23 cellular contexts compared by ENCODE assay signal in the genomic region with DNA sequence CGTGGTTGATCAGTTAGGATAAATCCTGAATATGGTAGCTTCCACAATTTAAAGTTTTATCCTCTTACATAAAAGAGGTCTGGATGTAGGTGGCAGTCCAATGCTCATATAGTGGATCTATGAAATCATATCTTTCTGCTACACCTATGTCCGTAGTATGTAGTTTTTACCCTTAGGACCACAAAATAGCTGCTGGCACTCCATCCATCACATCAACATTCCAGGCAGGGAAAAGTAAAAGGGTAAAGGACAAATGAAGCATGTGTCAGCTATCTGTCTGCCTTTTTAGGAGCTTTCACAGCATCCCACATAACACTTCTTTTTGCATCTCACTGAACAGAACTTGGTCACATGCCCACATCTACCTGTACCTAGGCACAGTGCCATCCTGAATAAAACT.
DNase-seq lines count a peak whose midpoint lies in the region; ATAC-seq, FAIRE-seq and TF ChIP-seq lines count a peak whose summit lies in the region.
"Had no signal": no experiment of that assay in that cellular context is flagged by ENCODE, and none has a peak within 500 bp of the region (broad histone marks: within the 10 kb centered on the region; RNA-seq: fewer than 3 reads in every experiment).

No MANE protein-coding gene starts in this region.

- TF ChIP-seq CTCF in HEK293 (tag by site-specific recombination; IDR thresholded peaks at IDR 0.05) (no peak), K562 (IDR thresholded peaks at IDR 0.05 in 2 of 3, conservative IDR thresholded peaks at IDR 0.05 in 1 of 3; ENCODE audit: insufficient read depth in 2 of 3, low read depth in 1 of 3, low read length in 3 of 3) (no peak), H1 (IDR thresholded peaks at IDR 0.05; ENCODE audit: control extremely low read depth in 1 of 3, insufficient read depth in 1 of 3, low read depth in 1 of 3, low read length in 3 of 3) (no peak), nephron (IDR thresholded peaks at IDR 0.05; ENCODE audit: unreplicated experiment in 3 of 3) (no peak), gastroesophageal sphincter (IDR thresholded peaks at IDR 0.05) (no peak)

- no peaks in the 10 kb centered on the region for H3K27me3 Mint-ChIP-seq in nephron (ENCODE audit: low read depth)
- H3K27me3 Mint-ChIP-seq: CD4-positive, alpha-beta T cell had no signal

- no peak overlapping the region for H4K5ac ChIP-seq in H1 (ENCODE audit: insufficient read length, low read depth, low read length)

- no peak overlapping the region for H2BK15ac ChIP-seq in H1 (ENCODE audit: low read length)

- peaks cover 9% of the 10 kb centered on the region; the same call in 1 of the 2 replicates for H3K79me1 ChIP-seq in H1 (ENCODE audit: low read depth, low read length)

- TF ChIP-seq POLR2A in K562 (conservative IDR thresholded peaks at IDR 0.05): no peak
- no peak for TF ChIP-seq POLR2A in H1 (IDR thresholded peaks at IDR 0.05; ENCODE audit: control extremely low read depth in 1 of 2, low read depth in 2 of 2, low read length in 2 of 2)
- TF ChIP-seq POLR2A in gastroesophageal sphincter (IDR thresholded peaks at IDR 0.05): no peak

- no peak overlapping the region for H3K4ac ChIP-seq in H1 (replicated peaks; ENCODE audit: insufficient read length, low read depth, low read length)

- no peak for TF ChIP-seq EP300 in K562 (IDR thresholded peaks at IDR 0.05; ENCODE audit: low read length)
- no peak for TF ChIP-seq EP300 in H1 (IDR thresholded peaks at IDR 0.05; ENCODE audit: borderline replicate concordance in 1 of 2, low read depth in 2 of 2, low read length in 2 of 2)
- no peak for TF ChIP-seq EP300 in gastroesophageal sphincter (IDR thresholded peaks at IDR 0.05)

- no peaks in the 10 kb centered on the region for H3K79me2 ChIP-seq in K562 (ENCODE audit: control insufficient read depth, insufficient read depth, low read length)
- peaks cover 5 to 81% of the 10 kb centered on the region in 2 experiments for H3K79me2 ChIP-seq in H1 (ENCODE audit: control insufficient read depth in 1 of 2, insufficient read depth in 2 of 2, low read length in 2 of 2)

- no peak overlapping the region for H4K8ac ChIP-seq in H1 (ENCODE audit: extremely low read depth, insufficient read depth, low read length)

- H3K9me1 ChIP-seq in K562 (ENCODE audit: control insufficient read depth, insufficient read depth, low read length): no peaks in the 10 kb centered on the region

- H3K27me3 ChIP-seq in K562 (ENCODE audit: control insufficient read depth in 2 of 2, insufficient read depth in 2 of 2, low read length in 2 of 2): no peaks in the 10 kb centered on the region; a peak in 1 of 5 replicates
- no peaks in the 10 kb centered on the region for H3K27me3 ChIP-seq in H1 (replicated peaks in 1 of 4; ENCODE audit: control insufficient read depth in 3 of 4, extremely low read depth in 1 of 4, insufficient read depth in 3 of 4, low read length in 3 of 4)
- no peaks in the 10 kb centered on the region for H3K27me3 ChIP-seq in gastroesophageal sphincter
- H3K27me3 ChIP-seq: BLaER1 treated with 17β-estradiol and CSF1 and Interleukin-3, amounts not matched to agents 10 nM and 100 nM had no signal

- H3K4me1 Mint-ChIP-seq in nephron: peaks cover 33% of the 10 kb centered on the region
- H3K4me1 Mint-ChIP-seq: B cell had no signal

- H2BK120ac ChIP-seq in H1 (replicated peaks; ENCODE audit: low read depth, low read length): no peak overlapping the region

- H3K9ac ChIP-seq in K562 (ENCODE audit: insufficient read depth in 1 of 2, low read depth in 2 of 2, low read length in 2 of 2) (no peak overlapping the region), H1 (replicated peaks in 1 of 4; ENCODE audit: extremely low read depth in 1 of 4, low read depth in 3 of 4, low read length in 3 of 4) (no peak overlapping the region)
- H3K9ac ChIP-seq: BLaER1 treated with 17β-estradiol and CSF1 and Interleukin-3, amounts not matched to agents 10 nM and 100 nM had no signal

- intact Hi-C loops in K562 (cut with micrococcal nuclease): no loop called here

- no peak overlapping the region for H3K18ac ChIP-seq in H1 (ENCODE audit: extremely low read depth, low read length)

- peaks cover 29% of the 10 kb centered on the region for H3K9me3 Mint-ChIP-seq in nephron

- no peak overlapping the region for H3K23ac ChIP-seq in H1 (ENCODE audit: insufficient read length)

- CTCF ChIA-PET in HEK293 (lab: Yijun Ruan, JAX) (no interaction called here), K562 (lab: Yijun Ruan, JAX; ENCODE audit: low intra/inter-chr PET ratio) (interaction anchor here (0.5 kb wide), 1 partner anchor 233 kb away, joined by 3 read pairs; no protein-coding TSS in a partner anchor), H1 (lab: Charles Lee; ENCODE audit: partially characterized antibody) (interaction anchor here (0.7 kb wide), 1 partner anchor 108 kb away, joined by 3 read pairs; no protein-coding TSS in a partner anchor)

- TF ChIP-seq RAD21 in K562 (CRISPR knock-in tag; conservative IDR thresholded peaks at IDR 0.05 in 1 of 2, IDR thresholded peaks at IDR 0.05 in 1 of 2): no peak
- TF ChIP-seq RAD21 in H1 (IDR thresholded peaks at IDR 0.05 in 1 of 2, conservative IDR thresholded peaks at IDR 0.05 in 1 of 2; ENCODE audit: low read depth in 2 of 2, low read length in 2 of 2): no peak

- H3K27ac ChIP-seq in HEK293 (ENCODE audit: extremely low read depth, low read depth, low read length): no peak overlapping the region
- no peak overlapping the region for H3K27ac ChIP-seq in K562 (ENCODE audit: extremely low read depth, low read depth, low read length)
- no peak overlapping the region for H3K27ac ChIP-seq in H1 (ENCODE audit: low read depth, low read length)
- H3K27ac ChIP-seq in gastroesophageal sphincter: no peak overlapping the region
- H3K27ac ChIP-seq: 22Rv1; A549; BLaER1 treated with 17β-estradiol and CSF1 and Interleukin-3, amounts not matched to agents 10 nM and 100 nM; C4-2B had no signal

- H2BK20ac ChIP-seq in H1 (ENCODE audit: low read length): no peak overlapping the region

- DNase-seq in K562 (ENCODE audit: extremely low read depth in 1 of 4, low spot score in 3 of 4) (no peak), H1 (ENCODE audit: low read depth in 1 of 2, low spot score in 2 of 2) (no peak), Kasumi-1 (lab: John Stamatoyannopoulos, UW) (no peak)
- DNase-seq: AML-193; Caco-2; Calu3; CD4-positive, alpha-beta T cell; CD8-positive, alpha-beta T cell; DMS79 treated with DMSO at 0.1 percent for 48 hours; GF-D8 had no signal

- no peaks in the 10 kb centered on the region; the same call in 1 of the 2 replicates for H3K23me2 ChIP-seq in H1 (ENCODE audit: low read depth, low read length)

- no peak overlapping the region for H2BK5ac ChIP-seq in H1 (ENCODE audit: low read depth, low read length)

- ATAC-seq in K562: no peak
- no peak for ATAC-seq in HG02610 (IDR thresholded peaks at IDR 0.05; ENCODE audit: unreplicated experiment)
- no peak for ATAC-seq in gastroesophageal sphincter
- ATAC-seq: A549; CD8-positive, alpha-beta T cell had no signal

- no peak overlapping the region for H3K14ac ChIP-seq in H1 (ENCODE audit: insufficient read length)

- H3K4me3 ChIP-seq in HEK293 (ENCODE audit: low read depth, low read length) (no peak overlapping the region), K562 (no peak overlapping the region), H1 (ENCODE audit: extremely low read depth in 1 of 4, insufficient read depth in 2 of 4, low read depth in 3 of 4, low read length in 4 of 4) (no peak overlapping the region), gastroesophageal sphincter (no peak overlapping the region)
- H3K4me3 ChIP-seq: A549; BLaER1 treated with 17β-estradiol and CSF1 and Interleukin-3, amounts not matched to agents 10 nM and 100 nM had no signal

- H2AFZ ChIP-seq in K562 (ENCODE audit: low read depth, low read length): no peak overlapping the region
- no peak overlapping the region for H2AFZ ChIP-seq in H1 (ENCODE audit: low read length)

- H4K20me1 ChIP-seq in K562 (replicated peaks; ENCODE audit: control insufficient read depth, insufficient read depth, low read length): 0 out of 2 replicates have a peak, but pooled peaks cover 3% of the 10 kb centered on the region
- H4K20me1 ChIP-seq in H1 (replicated peaks in 1 of 2; ENCODE audit: control insufficient read depth in 1 of 2, insufficient read depth in 2 of 2, low read length in 2 of 2): peaks cover 2 to 16% of the 10 kb centered on the region in 2 experiments
- H4K20me1 ChIP-seq: BLaER1 treated with 17β-estradiol and CSF1 and Interleukin-3, amounts not matched to agents 10 nM and 100 nM had no signal

- POLR2A ChIA-PET in HEK293 (lab: Yijun Ruan, JAX): no interaction called here
- POLR2A ChIA-PET in K562 (lab: Yijun Ruan, JAX): no interaction called here
- POLR2A ChIA-PET in H1 (lab: Charles Lee; ENCODE audit: partially characterized antibody): no interaction called here

- FAIRE-seq in K562 (lab: Jason Lieb, UNC): no peak
- no peak for FAIRE-seq in H1 (lab: Jason Lieb, UNC)
- FAIRE-seq: A549, D721Med, G401.6, GM12891, GM19239 had no signal

- no peaks in the 10 kb centered on the region for H3K4me1 ChIP-seq in HEK293 (ENCODE audit: control insufficient read depth, insufficient read depth, low read length)
- H3K4me1 ChIP-seq in K562 (replicated peaks in 1 of 2; ENCODE audit: control insufficient read depth in 2 of 2, insufficient read depth in 2 of 2, low read length in 2 of 2): no peaks in the 10 kb centered on the region
- peaks cover 0 to 3% (median 1%) of the 10 kb centered on the region in 4 experiments; a peak in 3 of 7 replicates for H3K4me1 ChIP-seq in H1 (replicated peaks in 1 of 4; ENCODE audit: control insufficient read depth in 3 of 4, insufficient read depth in 4 of 4, low read length in 3 of 4)
- no peaks in the 10 kb centered on the region for H3K4me1 ChIP-seq in gastroesophageal sphincter
- H3K4me1 ChIP-seq: A549, Caco-2 had no signal

- H3K4me3 Mint-ChIP-seq in nephron: no peak overlapping the region
- H3K4me3 Mint-ChIP-seq: B cell; CD4-positive, alpha-beta T cell; CD8-positive, alpha-beta T cell had no signal

- in situ Hi-C loops in K562 (cut with MboI): no loop called here

- H4K91ac ChIP-seq in H1 (replicated peaks; ENCODE audit: insufficient read length, low read length): no peak overlapping the region

- H3K27ac Mint-ChIP-seq in nephron: peak overlapping the region; percentile 55 to 67 (median 57)
- H3K27ac Mint-ChIP-seq: B cell; CD4-positive, alpha-beta T cell; CD8-positive, alpha-beta T cell had no signal

- H3K4me2 ChIP-seq in K562 (ENCODE audit: insufficient read depth, low read length) (no peak overlapping the region), H1 (ENCODE audit: insufficient read depth in 1 of 2, low read depth in 2 of 2, low read length in 2 of 2) (no peak overlapping the region)
- H3K4me2 ChIP-seq: A549; BLaER1 treated with 17β-estradiol and CSF1 and Interleukin-3, amounts not matched to agents 10 nM and 100 nM had no signal

- no peak overlapping the region for H3K56ac ChIP-seq in H1 (replicated peaks; ENCODE audit: insufficient read length, low read depth, low read length)

- H3K36me3 Mint-ChIP-seq in nephron (ENCODE audit: low read depth): peaks cover 27% of the 10 kb centered on the region
- H3K36me3 Mint-ChIP-seq: CD8-positive, alpha-beta T cell had no signal

- no peak overlapping the region for H2BK12ac ChIP-seq in H1 (ENCODE audit: low read depth, low read length)

- WGBS in K562 (ENCODE audit: insufficient coverage, low coverage, missing lambda C conversion rate): 0% methylated on average over 2 of the region's 2 CpGs
- WGBS in H1 (ENCODE audit: extremely low coverage in 1 of 2, insufficient coverage in 1 of 2, insufficient read length in 1 of 2, insufficient replicate concordance in 2 of 2, low coverage in 1 of 2, low lambda C conversion rate in 2 of 2, missing lambda C conversion rate in 1 of 2), 2 experiments: 84% methylated on average over 2 of the region's 2 CpGs; no CpG with 5 or more reads in 1 of the 2 experiments
- whole genome bisulfite sequencing in gastroesophageal sphincter (ENCODE audit: low coverage in 1 of 2), 2 donors: 90 to 93% methylated on average over 2 of the region's 2 CpGs

- H3K9me3 ChIP-seq in HEK293 (ENCODE audit: control insufficient read depth, insufficient read depth, low read depth, low read length): no peaks in the 10 kb centered on the region
- no peaks in the 10 kb centered on the region for H3K9me3 ChIP-seq in K562 (replicated peaks; ENCODE audit: control insufficient read depth, insufficient read depth, low read depth, low read length)
- H3K9me3 ChIP-seq in H1 (ENCODE audit: insufficient read depth in 2 of 2, low read depth in 1 of 2, low read length in 1 of 2): peaks cover 5 to 8% of the 10 kb centered on the region in 2 experiments; a peak in 3 of 4 replicates
- peaks cover 0 to 12% (median 0%) of the 10 kb centered on the region in 3 donors for H3K9me3 ChIP-seq in gastroesophageal sphincter

- no peak overlapping the region for H2AK5ac ChIP-seq in H1 (ENCODE audit: low read depth, low read length)

- H3K36me3 ChIP-seq in HEK293 (ENCODE audit: control insufficient read depth in 2 of 2, insufficient read depth in 1 of 2, low read length in 2 of 2) (no peaks in the 10 kb centered on the region), K562 (ENCODE audit: control insufficient read depth, insufficient read depth, low read length) (no peaks in the 10 kb centered on the region), H1 (ENCODE audit: control insufficient read depth in 2 of 4, insufficient read depth in 4 of 4, low read length in 3 of 4) (peaks cover 0 to 2% (median 1%) of the 10 kb centered on the region in 4 experiments; a peak in 1 of 8 replicates), gastroesophageal sphincter (no peaks in the 10 kb centered on the region)

- no TSS peak for BruUV-seq in K562 (replicated peaks; lab: Mats Ljungman, UMichigan)
